Comparison of ENCODE assay signal across 1 cellular context in the genomic region with DNA sequence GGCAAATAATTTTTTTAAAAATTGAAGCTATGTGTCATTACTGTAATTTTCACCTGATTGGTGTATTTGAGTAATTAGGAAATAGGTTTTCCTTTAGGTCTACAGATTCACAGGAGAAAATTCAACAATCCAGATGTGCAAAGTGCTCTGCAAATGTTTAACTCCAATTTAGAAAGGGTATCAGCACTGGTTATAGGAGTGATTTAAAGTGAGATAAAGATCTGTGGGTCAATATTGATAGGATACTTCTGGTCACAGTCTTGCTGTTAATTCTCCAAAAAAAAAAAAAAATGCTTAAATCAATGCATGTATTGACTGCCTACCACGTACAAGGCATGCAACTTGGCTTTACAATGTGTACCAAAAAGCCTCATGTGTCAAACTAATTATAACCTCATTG.
A peak's percentile ranks its signal among the peaks of the same experiment; 100 is the strongest.
TF ChIP-seq lines count a peak whose summit lies in the region.

No MANE protein-coding gene starts in this region.

TF ChIP-seq in HepG2, 621 proteins besides CTCF, POLR2A, EP300 and RAD21 (continued from another document):
- TF ChIP-seq FOXJ3 (CRISPR knock-in tag; IDR thresholded peaks at IDR 0.05; ENCODE audit: borderline replicate concordance) (0 out of 2 replicates have a peak, but pooled peaks have one; percentile 39), POGZ (CRISPR knock-in tag; IDR thresholded peaks at IDR 0.05) (no peak)
